ENCODE assay signal across 11 cellular contexts in genomic region chr1:151401125-151401788, GRCh38. TPM values are rescaled to one million over a fixed set of nuclear protein-coding genes. Genes with fewer than 3 reads are reported as not detected.
DNase-seq lines count a peak whose midpoint lies in the region; ATAC-seq and TF ChIP-seq lines count a peak whose summit lies in the region.
"Had no signal": no experiment of that assay in that cellular context is flagged by ENCODE, and none has a peak within 500 bp of the region (broad histone marks: within the 10 kb centered on the region; RNA-seq: fewer than 3 reads in every experiment).

No MANE protein-coding gene starts in this region.

- H3K27me3 ChIP-seq in ACC112 (ENCODE audit: insufficient read depth, low read length) (no peaks in the 10 kb centered on the region), GM23248 (replicated peaks; ENCODE audit: insufficient read depth) (no peaks in the 10 kb centered on the region)

- H3K9me3 Mint-ChIP-seq in activated T-helper 1 cell treated with anti-CD3 and anti-CD28 coated beads, Interleukin-12 subunit alpha, Interleukin-12 subunit beta, Interleukin-2, Interleukin-4 antibody, amounts not matched to agents 30 ng/mL and 10 ng/mL and 1 ng/mL, durations not matched to agents 14 hours and 24 hours and 36 hours, result no peaks in the 10 kb centered on the region
- H3K9me3 Mint-ChIP-seq in memory B cell, result no peaks in the 10 kb centered on the region

- H3K27me3 Mint-ChIP-seq in activated T-helper 1 cell treated with anti-CD3 and anti-CD28 coated beads, Interleukin-12 subunit alpha, Interleukin-12 subunit beta, Interleukin-2, Interleukin-4 antibody, amounts not matched to agents 30 ng/mL and 10 ng/mL and 1 ng/mL, durations not matched to agents 14 hours and 24 hours and 36 hours (ENCODE audit: insufficient read depth), result no peaks in the 10 kb centered on the region
- no peaks in the 10 kb centered on the region for H3K27me3 Mint-ChIP-seq in memory B cell

- H3K9me3 ChIP-seq in GM23248 (ENCODE audit: low read depth), result no peaks in the 10 kb centered on the region
- H3K9me3 ChIP-seq in mucosa of descending colon, result no peaks in the 10 kb centered on the region

- H3K4me1 ChIP-seq in ACC112 (ENCODE audit: control insufficient read depth, insufficient read depth, low read length, unreplicated experiment), result peaks cover 23% of the 10 kb centered on the region
- peaks cover 18% of the 10 kb centered on the region for H3K4me1 ChIP-seq in GM23248 (ENCODE audit: insufficient read depth)
- peaks cover 20% of the 10 kb centered on the region for H3K4me1 ChIP-seq in mucosa of descending colon (ENCODE audit: low read depth)

- WGBS in GM23248 (ENCODE audit: low coverage in 1 of 2, low lambda C conversion rate in 2 of 2, missing lambda C conversion rate in 2 of 2), 2 experiments, result 94 to 95% methylated on average over 13 of the region's 13 CpGs

- no peak overlapping the region for H3K9ac ChIP-seq in GM23248

- H2AFZ ChIP-seq in ACC112 (ENCODE audit: low read length, unreplicated experiment) (no peak overlapping the region), GM23248 (no peak overlapping the region)

- H3K79me2 ChIP-seq in ACC112 (ENCODE audit: control insufficient read depth, insufficient read depth, low read length, unreplicated experiment) (peaks cover 25% of the 10 kb centered on the region), GM23248 (ENCODE audit: insufficient read depth) (peaks cover 24% of the 10 kb centered on the region)

- peaks cover 27% of the 10 kb centered on the region for H3K4me1 Mint-ChIP-seq in activated T-helper 1 cell treated with anti-CD3 and anti-CD28 coated beads, Interleukin-12 subunit alpha, Interleukin-12 subunit beta, Interleukin-2, Interleukin-4 antibody, amounts not matched to agents 30 ng/mL and 10 ng/mL and 1 ng/mL, durations not matched to agents 14 hours and 24 hours and 36 hours (ENCODE audit: low read depth)
- H3K4me1 Mint-ChIP-seq in memory B cell, result peaks cover 9% of the 10 kb centered on the region

- peaks cover 48% of the 10 kb centered on the region for H3F3A ChIP-seq in GM23248 (ENCODE audit: insufficient read depth)

- TF ChIP-seq CTCF in GM13977 (IDR thresholded peaks at IDR 0.05; ENCODE audit: extremely low read depth, insufficient read depth, missing control alignments) (no peak), mucosa of descending colon (IDR thresholded peaks at IDR 0.05) (no peak)

- peaks cover 22% of the 10 kb centered on the region for H3K36me3 ChIP-seq in ACC112 (ENCODE audit: insufficient read depth, low read length)
- H3K36me3 ChIP-seq in GM23248 (ENCODE audit: low read depth), result peaks cover 45% of the 10 kb centered on the region
- H3K36me3 ChIP-seq in mucosa of descending colon (ENCODE audit: low read depth), result peaks cover 4% of the 10 kb centered on the region

- no peaks in the 10 kb centered on the region for H3K9me2 ChIP-seq in GM23248 (ENCODE audit: insufficient read depth)

- no peaks in the 10 kb centered on the region for H4K20me1 ChIP-seq in GM23248 (ENCODE audit: insufficient read depth)

- no peak for ATAC-seq in memory B cell (ENCODE audit: low read depth)
- ATAC-seq in left lobe of liver, result no peak
- ATAC-seq in mucosa of descending colon, result no peak

- DNase-seq in GM23248, result peak; percentile 47
- DNase-seq in activated T-helper 1 cell treated with anti-CD3 and anti-CD28 coated beads, Interleukin-12 subunit alpha, Interleukin-12 subunit beta, Interleukin-2, Interleukin-4 antibody, amounts not matched to agents 30 ng/mL and 10 ng/mL and 1 ng/mL, durations not matched to agents 14 hours and 24 hours and 36 hours (ENCODE audit: low spot score), result no peak
- no peak for DNase-seq in memory B cell (ENCODE audit: low spot score in 2 of 2)
- DNase-seq in GM13977 (ENCODE audit: low spot score), result no peak
- no peak for DNase-seq in left lobe of liver (ENCODE audit: low spot score)
- DNase-seq in hypothalamus (lab: John Stamatoyannopoulos, UW), result no peak
- no peak for DNase-seq in mucosa of descending colon
- DNase-seq: DMS53, foreskin fibroblast, NCI-H146 had no signal

- H3K4me3 ChIP-seq in ACC112 (ENCODE audit: low read depth, low read length) (peak overlapping the region; percentile 94), GM23248 (peak overlapping the region; percentile 97; the same call in 1 of the 2 replicates), mucosa of descending colon (no peak overlapping the region)

- in situ Hi-C loops in GM23248 (cut with MboI), result no loop called here
- in situ Hi-C loops in GM13977 (cut with MboI; ENCODE audit: low pct_unique_long_range_greater_than_20kb, low sequenced_read_pairs, unreplicated experiment), result no loop called here

- H3K27ac ChIP-seq in ACC112 (ENCODE audit: low read depth, low read length) (0 out of 2 replicates have a peak overlapping the region, but pooled peaks have one; percentile 1), GM23248 (peak overlapping the region; percentile 22)

- peaks cover 45% of the 10 kb centered on the region for H3K36me3 Mint-ChIP-seq in activated T-helper 1 cell treated with anti-CD3 and anti-CD28 coated beads, Interleukin-12 subunit alpha, Interleukin-12 subunit beta, Interleukin-2, Interleukin-4 antibody, amounts not matched to agents 30 ng/mL and 10 ng/mL and 1 ng/mL, durations not matched to agents 14 hours and 24 hours and 36 hours (ENCODE audit: low read depth)
- peaks cover 21% of the 10 kb centered on the region for H3K36me3 Mint-ChIP-seq in memory B cell

- H3K4me2 ChIP-seq in GM23248 (ENCODE audit: unreplicated experiment), result peak overlapping the region; percentile 94

- peak overlapping the region; percentile 99 for H3K27ac Mint-ChIP-seq in activated T-helper 1 cell treated with anti-CD3 and anti-CD28 coated beads, Interleukin-12 subunit alpha, Interleukin-12 subunit beta, Interleukin-2, Interleukin-4 antibody, amounts not matched to agents 30 ng/mL and 10 ng/mL and 1 ng/mL, durations not matched to agents 14 hours and 24 hours and 36 hours
- peak overlapping the region; percentile 98 for H3K27ac Mint-ChIP-seq in memory B cell

- H3K4me3 Mint-ChIP-seq in activated T-helper 1 cell treated with anti-CD3 and anti-CD28 coated beads, Interleukin-12 subunit alpha, Interleukin-12 subunit beta, Interleukin-2, Interleukin-4 antibody, amounts not matched to agents 30 ng/mL and 10 ng/mL and 1 ng/mL, durations not matched to agents 14 hours and 24 hours and 36 hours, result peak overlapping the region; percentile 92
- peak overlapping the region; percentile 92 for H3K4me3 Mint-ChIP-seq in memory B cell

- intact Hi-C loops in activated T-helper 1 cell treated with anti-CD3 and anti-CD28 coated beads, Interleukin-12 subunit alpha, Interleukin-12 subunit beta, Interleukin-2, Interleukin-4 antibody, amounts not matched to agents 30 ng/mL and 10 ng/mL and 1 ng/mL, durations not matched to agents 14 hours and 24 hours and 36 hours (cut with micrococcal nuclease), result no loop called here
- intact Hi-C loops in mucosa of descending colon (cut with DNase I, micrococcal nuclease), result no loop called here

RNA-seq across cellular contexts. Expression of gene PSMB4, which starts 1.9 kb away (rescaled TPM):
- total RNA-seq in GM23248 (2014; rRNA removed; shearing (Covaris generic)), result 214 and 262 TPM in 2 replicates
- 186 and 193 TPM in 2 replicates for polyA plus RNA-seq in GM23248 (2016; fragmentation: Nextera tagmentation; extraction: Ambion mirVana)
- 436 and 454 TPM in 2 replicates for total RNA-seq in activated T-helper 1 cell treated with anti-CD3 and anti-CD28 coated beads, Interleukin-12 subunit alpha, Interleukin-12 subunit beta, Interleukin-2, Interleukin-4 antibody, amounts not matched to agents 30 ng/mL and 10 ng/mL and 1 ng/mL, durations not matched to agents 14 hours and 24 hours and 36 hours
- total RNA-seq in left lobe of liver, result 135 TPM
- total RNA-seq in mucosa of descending colon, result 100 to 1,000 TPM; 154 to 213 (median 193) TPM

RNA-seq across cellular contexts. Expression of gene SELENBP1, which starts 28.8 kb away (rescaled TPM):
- 3.5 and 4.0 TPM in 2 replicates for total RNA-seq in GM23248 (2014; rRNA removed; shearing (Covaris generic))
- 3.0 and 3.8 TPM in 2 replicates for polyA plus RNA-seq in GM23248 (2016; fragmentation: Nextera tagmentation; extraction: Ambion mirVana)
- total RNA-seq in activated T-helper 1 cell treated with anti-CD3 and anti-CD28 coated beads, Interleukin-12 subunit alpha, Interleukin-12 subunit beta, Interleukin-2, Interleukin-4 antibody, amounts not matched to agents 30 ng/mL and 10 ng/mL and 1 ng/mL, durations not matched to agents 14 hours and 24 hours and 36 hours, result not detected in 2 replicates
- total RNA-seq in left lobe of liver (408 TPM), mucosa of descending colon (1,000 to 10,000 TPM in 2 of 3 donors, 100 to 1,000 TPM in 1; 914 to 2,582 (median 1,654) TPM)

RNA-seq across cellular contexts. Expression of gene RFX5, which starts 54.2 kb away (rescaled TPM):
- 14.4 and 20.0 TPM in 2 replicates for total RNA-seq in GM23248 (2014; rRNA removed; shearing (Covaris generic))
- polyA plus RNA-seq in GM23248 (2016; fragmentation: Nextera tagmentation; extraction: Ambion mirVana), result 11.0 and 11.3 TPM in 2 replicates
- 78.1 and 83.4 TPM in 2 replicates for total RNA-seq in activated T-helper 1 cell treated with anti-CD3 and anti-CD28 coated beads, Interleukin-12 subunit alpha, Interleukin-12 subunit beta, Interleukin-2, Interleukin-4 antibody, amounts not matched to agents 30 ng/mL and 10 ng/mL and 1 ng/mL, durations not matched to agents 14 hours and 24 hours and 36 hours
- 12.2 TPM for total RNA-seq in left lobe of liver
- total RNA-seq in mucosa of descending colon, result 10 to 100 TPM; 20.5 to 45.3 (median 31.8) TPM

RNA-seq across cellular contexts. Expression of gene POGZ, which starts 58.0 kb away (rescaled TPM):
- 14.7 and 14.9 TPM in 2 replicates for total RNA-seq in GM23248 (2014; rRNA removed; shearing (Covaris generic))
- 11.6 and 15.5 TPM in 2 replicates for polyA plus RNA-seq in GM23248 (2016; fragmentation: Nextera tagmentation; extraction: Ambion mirVana)
- 89.1 and 91.1 TPM in 2 replicates for total RNA-seq in activated T-helper 1 cell treated with anti-CD3 and anti-CD28 coated beads, Interleukin-12 subunit alpha, Interleukin-12 subunit beta, Interleukin-2, Interleukin-4 antibody, amounts not matched to agents 30 ng/mL and 10 ng/mL and 1 ng/mL, durations not matched to agents 14 hours and 24 hours and 36 hours
- total RNA-seq in left lobe of liver (29.3 TPM), mucosa of descending colon (100 to 1,000 TPM in 1 of 3 donors, 10 to 100 TPM in 2; 60.4 to 106 (median 77.7) TPM)

Comparison
In these comparisons a context has a peak if more than half of its experiments do, and no peak if none do; other contexts are left out.
1. RNA of gene SELENBP1, which starts 28.8 kb away (total RNA-seq): 914 to 2,582 TPM in mucosa of descending colon and 408 TPM in left lobe of liver (single experiment); 3.5 to 4.0 TPM in GM23248 and not detected in activated T-helper 1 cell treated with anti-CD3 and anti-CD28 coated beads, Interleukin-12 subunit alpha, Interleukin-12 subunit beta, Interleukin-2, Interleukin-4 antibody, amounts not matched to agents 30 ng/mL and 10 ng/mL and 1 ng/mL, durations not matched to agents 14 hours and 24 hours and 36 hours; every median in the first group is over 10 times any median in the second.